Comparison of ENCODE assay signal across 1 cellular context in the genomic region with DNA sequence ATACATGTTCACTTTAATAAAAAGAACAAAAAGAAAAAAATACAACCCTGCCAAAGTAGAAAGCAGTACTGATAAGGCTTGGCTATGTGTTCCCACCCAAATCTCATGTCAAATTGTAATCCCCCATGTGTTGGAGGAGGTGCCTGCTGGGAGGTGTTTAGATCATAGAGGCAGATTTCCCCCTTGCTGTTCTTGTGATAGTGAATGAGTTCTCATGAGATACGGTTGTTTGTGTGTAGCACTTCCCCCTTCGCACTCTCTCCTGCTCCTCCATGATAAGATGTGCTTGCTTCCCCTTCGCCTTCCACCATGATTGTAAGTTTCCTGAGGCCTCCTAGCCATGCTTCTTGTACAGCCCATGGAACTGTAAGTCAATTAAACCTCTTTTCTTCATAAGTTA.
TF ChIP-seq lines count a peak whose summit lies in the region.

No MANE protein-coding gene starts in this region.

TF ChIP-seq in K562, 482 proteins besides CTCF, POLR2A, EP300 and RAD21 (continued from another document):
- TF ChIP-seq, protein P1, sequence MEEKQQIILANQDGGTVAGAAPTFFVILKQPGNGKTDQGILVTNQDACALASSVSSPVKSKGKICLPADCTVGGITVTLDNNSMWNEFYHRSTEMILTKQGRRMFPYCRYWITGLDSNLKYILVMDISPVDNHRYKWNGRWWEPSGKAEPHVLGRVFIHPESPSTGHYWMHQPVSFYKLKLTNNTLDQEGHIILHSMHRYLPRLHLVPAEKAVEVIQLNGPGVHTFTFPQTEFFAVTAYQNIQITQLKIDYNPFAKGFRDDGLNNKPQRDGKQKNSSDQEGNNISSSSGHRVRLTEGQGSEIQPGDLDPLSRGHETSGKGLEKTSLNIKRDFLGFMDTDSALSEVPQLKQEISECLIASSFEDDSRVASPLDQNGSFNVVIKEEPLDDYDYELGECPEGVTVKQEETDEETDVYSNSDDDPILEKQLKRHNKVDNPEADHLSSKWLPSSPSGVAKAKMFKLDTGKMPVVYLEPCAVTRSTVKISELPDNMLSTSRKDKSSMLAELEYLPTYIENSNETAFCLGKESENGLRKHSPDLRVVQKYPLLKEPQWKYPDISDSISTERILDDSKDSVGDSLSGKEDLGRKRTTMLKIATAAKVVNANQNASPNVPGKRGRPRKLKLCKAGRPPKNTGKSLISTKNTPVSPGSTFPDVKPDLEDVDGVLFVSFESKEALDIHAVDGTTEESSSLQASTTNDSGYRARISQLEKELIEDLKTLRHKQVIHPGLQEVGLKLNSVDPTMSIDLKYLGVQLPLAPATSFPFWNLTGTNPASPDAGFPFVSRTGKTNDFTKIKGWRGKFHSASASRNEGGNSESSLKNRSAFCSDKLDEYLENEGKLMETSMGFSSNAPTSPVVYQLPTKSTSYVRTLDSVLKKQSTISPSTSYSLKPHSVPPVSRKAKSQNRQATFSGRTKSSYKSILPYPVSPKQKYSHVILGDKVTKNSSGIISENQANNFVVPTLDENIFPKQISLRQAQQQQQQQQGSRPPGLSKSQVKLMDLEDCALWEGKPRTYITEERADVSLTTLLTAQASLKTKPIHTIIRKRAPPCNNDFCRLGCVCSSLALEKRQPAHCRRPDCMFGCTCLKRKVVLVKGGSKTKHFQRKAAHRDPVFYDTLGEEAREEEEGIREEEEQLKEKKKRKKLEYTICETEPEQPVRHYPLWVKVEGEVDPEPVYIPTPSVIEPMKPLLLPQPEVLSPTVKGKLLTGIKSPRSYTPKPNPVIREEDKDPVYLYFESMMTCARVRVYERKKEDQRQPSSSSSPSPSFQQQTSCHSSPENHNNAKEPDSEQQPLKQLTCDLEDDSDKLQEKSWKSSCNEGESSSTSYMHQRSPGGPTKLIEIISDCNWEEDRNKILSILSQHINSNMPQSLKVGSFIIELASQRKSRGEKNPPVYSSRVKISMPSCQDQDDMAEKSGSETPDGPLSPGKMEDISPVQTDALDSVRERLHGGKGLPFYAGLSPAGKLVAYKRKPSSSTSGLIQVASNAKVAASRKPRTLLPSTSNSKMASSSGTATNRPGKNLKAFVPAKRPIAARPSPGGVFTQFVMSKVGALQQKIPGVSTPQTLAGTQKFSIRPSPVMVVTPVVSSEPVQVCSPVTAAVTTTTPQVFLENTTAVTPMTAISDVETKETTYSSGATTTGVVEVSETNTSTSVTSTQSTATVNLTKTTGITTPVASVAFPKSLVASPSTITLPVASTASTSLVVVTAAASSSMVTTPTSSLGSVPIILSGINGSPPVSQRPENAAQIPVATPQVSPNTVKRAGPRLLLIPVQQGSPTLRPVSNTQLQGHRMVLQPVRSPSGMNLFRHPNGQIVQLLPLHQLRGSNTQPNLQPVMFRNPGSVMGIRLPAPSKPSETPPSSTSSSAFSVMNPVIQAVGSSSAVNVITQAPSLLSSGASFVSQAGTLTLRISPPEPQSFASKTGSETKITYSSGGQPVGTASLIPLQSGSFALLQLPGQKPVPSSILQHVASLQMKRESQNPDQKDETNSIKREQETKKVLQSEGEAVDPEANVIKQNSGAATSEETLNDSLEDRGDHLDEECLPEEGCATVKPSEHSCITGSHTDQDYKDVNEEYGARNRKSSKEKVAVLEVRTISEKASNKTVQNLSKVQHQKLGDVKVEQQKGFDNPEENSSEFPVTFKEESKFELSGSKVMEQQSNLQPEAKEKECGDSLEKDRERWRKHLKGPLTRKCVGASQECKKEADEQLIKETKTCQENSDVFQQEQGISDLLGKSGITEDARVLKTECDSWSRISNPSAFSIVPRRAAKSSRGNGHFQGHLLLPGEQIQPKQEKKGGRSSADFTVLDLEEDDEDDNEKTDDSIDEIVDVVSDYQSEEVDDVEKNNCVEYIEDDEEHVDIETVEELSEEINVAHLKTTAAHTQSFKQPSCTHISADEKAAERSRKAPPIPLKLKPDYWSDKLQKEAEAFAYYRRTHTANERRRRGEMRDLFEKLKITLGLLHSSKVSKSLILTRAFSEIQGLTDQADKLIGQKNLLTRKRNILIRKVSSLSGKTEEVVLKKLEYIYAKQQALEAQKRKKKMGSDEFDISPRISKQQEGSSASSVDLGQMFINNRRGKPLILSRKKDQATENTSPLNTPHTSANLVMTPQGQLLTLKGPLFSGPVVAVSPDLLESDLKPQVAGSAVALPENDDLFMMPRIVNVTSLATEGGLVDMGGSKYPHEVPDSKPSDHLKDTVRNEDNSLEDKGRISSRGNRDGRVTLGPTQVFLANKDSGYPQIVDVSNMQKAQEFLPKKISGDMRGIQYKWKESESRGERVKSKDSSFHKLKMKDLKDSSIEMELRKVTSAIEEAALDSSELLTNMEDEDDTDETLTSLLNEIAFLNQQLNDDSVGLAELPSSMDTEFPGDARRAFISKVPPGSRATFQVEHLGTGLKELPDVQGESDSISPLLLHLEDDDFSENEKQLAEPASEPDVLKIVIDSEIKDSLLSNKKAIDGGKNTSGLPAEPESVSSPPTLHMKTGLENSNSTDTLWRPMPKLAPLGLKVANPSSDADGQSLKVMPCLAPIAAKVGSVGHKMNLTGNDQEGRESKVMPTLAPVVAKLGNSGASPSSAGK (IDR thresholded peaks at IDR 0.05): no peak
- TF ChIP-seq, protein P2, sequence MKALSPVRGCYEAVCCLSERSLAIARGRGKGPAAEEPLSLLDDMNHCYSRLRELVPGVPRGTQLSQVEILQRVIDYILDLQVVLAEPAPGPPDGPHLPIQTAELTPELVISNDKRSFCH (CRISPR knock-in tag; IDR thresholded peaks at IDR 0.05): no peak
- TF ChIP-seq, protein P2 (tag; IDR thresholded peaks at IDR 0.05): no peak
- TF ChIP-seq NFIC (IDR thresholded peaks at IDR 0.05) (peak; percentile 67), KLF1 (tag; IDR thresholded peaks at IDR 0.05) (no peak), TRIM24 (IDR thresholded peaks at IDR 0.05) (peak; percentile 97 to 98), STAT5A (IDR thresholded peaks at IDR 0.05; ENCODE audit: borderline replicate concordance, low read length) (0 out of 2 replicates have a peak, but pooled peaks have one; percentile 20), HNRNPUL1 (IDR thresholded peaks at IDR 0.05; ENCODE audit: low read length) (no peak), POLR2H (tag; IDR thresholded peaks at IDR 0.05; ENCODE audit: low read depth) (no peak), CBX8 (IDR thresholded peaks at IDR 0.05; ENCODE audit: borderline replicate concordance, extremely low read depth, low read depth, low read length, poor library complexity, severe bottlenecking) (no peak), TEAD4 (IDR thresholded peaks at IDR 0.05; ENCODE audit: low read length) (peak; percentile 53), TEAD4 (CRISPR knock-in tag; IDR thresholded peaks at IDR 0.05; ENCODE audit: borderline replicate concordance) (no peak), TCF3 (CRISPR knock-in tag; IDR thresholded peaks at IDR 0.05) (peak; percentile 85), CC2D1A (IDR thresholded peaks at IDR 0.05) (peak; percentile 94), MTA2 (IDR thresholded peaks at IDR 0.05; ENCODE audit: low read depth) (peak; percentile 56), CBX3 (IDR thresholded peaks at IDR 0.05; ENCODE audit: borderline replicate concordance in 1 of 2, low read length in 2 of 2) (peak in 1 of 2 experiments; percentile 56; a peak in 1 of 3 replicates), CBFA2T2 (conservative IDR thresholded peaks at IDR 0.05) (peak; percentile 91), EHMT2 (IDR thresholded peaks at IDR 0.05) (peak; percentile 36; the same call in 1 of the 2 replicates), ARID1B (IDR thresholded peaks at IDR 0.05) (peak; percentile 83), OTX1 (CRISPR knock-in tag; IDR thresholded peaks at IDR 0.05) (no peak), CEBPB (tag; IDR thresholded peaks at IDR 0.05) (no peak), SOX6 (IDR thresholded peaks at IDR 0.05) (peak; percentile 47; the same call in 1 of the 2 replicates), ZNF384 (IDR thresholded peaks at IDR 0.05; ENCODE audit: low read depth, low read length) (no peak), DPF2 (IDR thresholded peaks at IDR 0.05) (peak; percentile 67), ARNT (IDR thresholded peaks at IDR 0.05) (0 out of 4 replicates have a peak, but pooled peaks of 1 of the 2 experiments have one; percentile 62), SMARCA4 (IDR thresholded peaks at IDR 0.05) (peak; percentile 60), SUPT5H (IDR thresholded peaks at IDR 0.05) (peak; percentile 20; the same call in 1 of the 2 replicates), CBFA2T3 (IDR thresholded peaks at IDR 0.05) (peak; percentile 94), TAL1 (IDR thresholded peaks at IDR 0.05) (peak; percentile 79), CTBP1 (IDR thresholded peaks at IDR 0.05; ENCODE audit: borderline replicate concordance) (0 out of 2 replicates have a peak, but pooled peaks have one; percentile 11), NCOR1 (IDR thresholded peaks at IDR 0.05) (peak; percentile 74), ZNF175 (CRISPR knock-in tag; IDR thresholded peaks at IDR 0.05; ENCODE audit: low read depth) (no peak), GATA2 (CRISPR knock-in tag; IDR thresholded peaks at IDR 0.05) (peak; percentile 66), RFX7 (CRISPR knock-in tag; IDR thresholded peaks at IDR 0.05) (no peak), ZNF766 (CRISPR knock-in tag; conservative IDR thresholded peaks at IDR 0.05) (0 out of 2 replicates have a peak, but pooled peaks have one; percentile 38), ZNF316 (IDR thresholded peaks at IDR 0.05) (peak; percentile 57)
- TF ChIP-seq, protein P3, sequence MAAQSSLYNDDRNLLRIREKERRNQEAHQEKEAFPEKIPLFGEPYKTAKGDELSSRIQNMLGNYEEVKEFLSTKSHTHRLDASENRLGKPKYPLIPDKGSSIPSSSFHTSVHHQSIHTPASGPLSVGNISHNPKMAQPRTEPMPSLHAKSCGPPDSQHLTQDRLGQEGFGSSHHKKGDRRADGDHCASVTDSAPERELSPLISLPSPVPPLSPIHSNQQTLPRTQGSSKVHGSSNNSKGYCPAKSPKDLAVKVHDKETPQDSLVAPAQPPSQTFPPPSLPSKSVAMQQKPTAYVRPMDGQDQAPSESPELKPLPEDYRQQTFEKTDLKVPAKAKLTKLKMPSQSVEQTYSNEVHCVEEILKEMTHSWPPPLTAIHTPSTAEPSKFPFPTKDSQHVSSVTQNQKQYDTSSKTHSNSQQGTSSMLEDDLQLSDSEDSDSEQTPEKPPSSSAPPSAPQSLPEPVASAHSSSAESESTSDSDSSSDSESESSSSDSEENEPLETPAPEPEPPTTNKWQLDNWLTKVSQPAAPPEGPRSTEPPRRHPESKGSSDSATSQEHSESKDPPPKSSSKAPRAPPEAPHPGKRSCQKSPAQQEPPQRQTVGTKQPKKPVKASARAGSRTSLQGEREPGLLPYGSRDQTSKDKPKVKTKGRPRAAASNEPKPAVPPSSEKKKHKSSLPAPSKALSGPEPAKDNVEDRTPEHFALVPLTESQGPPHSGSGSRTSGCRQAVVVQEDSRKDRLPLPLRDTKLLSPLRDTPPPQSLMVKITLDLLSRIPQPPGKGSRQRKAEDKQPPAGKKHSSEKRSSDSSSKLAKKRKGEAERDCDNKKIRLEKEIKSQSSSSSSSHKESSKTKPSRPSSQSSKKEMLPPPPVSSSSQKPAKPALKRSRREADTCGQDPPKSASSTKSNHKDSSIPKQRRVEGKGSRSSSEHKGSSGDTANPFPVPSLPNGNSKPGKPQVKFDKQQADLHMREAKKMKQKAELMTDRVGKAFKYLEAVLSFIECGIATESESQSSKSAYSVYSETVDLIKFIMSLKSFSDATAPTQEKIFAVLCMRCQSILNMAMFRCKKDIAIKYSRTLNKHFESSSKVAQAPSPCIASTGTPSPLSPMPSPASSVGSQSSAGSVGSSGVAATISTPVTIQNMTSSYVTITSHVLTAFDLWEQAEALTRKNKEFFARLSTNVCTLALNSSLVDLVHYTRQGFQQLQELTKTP (IDR thresholded peaks at IDR 0.05; ENCODE audit: low read depth in 1 of 2, partially characterized antibody in 2 of 2): peak in 1 of 2 experiments; percentile 19
- TF ChIP-seq, protein P4, sequence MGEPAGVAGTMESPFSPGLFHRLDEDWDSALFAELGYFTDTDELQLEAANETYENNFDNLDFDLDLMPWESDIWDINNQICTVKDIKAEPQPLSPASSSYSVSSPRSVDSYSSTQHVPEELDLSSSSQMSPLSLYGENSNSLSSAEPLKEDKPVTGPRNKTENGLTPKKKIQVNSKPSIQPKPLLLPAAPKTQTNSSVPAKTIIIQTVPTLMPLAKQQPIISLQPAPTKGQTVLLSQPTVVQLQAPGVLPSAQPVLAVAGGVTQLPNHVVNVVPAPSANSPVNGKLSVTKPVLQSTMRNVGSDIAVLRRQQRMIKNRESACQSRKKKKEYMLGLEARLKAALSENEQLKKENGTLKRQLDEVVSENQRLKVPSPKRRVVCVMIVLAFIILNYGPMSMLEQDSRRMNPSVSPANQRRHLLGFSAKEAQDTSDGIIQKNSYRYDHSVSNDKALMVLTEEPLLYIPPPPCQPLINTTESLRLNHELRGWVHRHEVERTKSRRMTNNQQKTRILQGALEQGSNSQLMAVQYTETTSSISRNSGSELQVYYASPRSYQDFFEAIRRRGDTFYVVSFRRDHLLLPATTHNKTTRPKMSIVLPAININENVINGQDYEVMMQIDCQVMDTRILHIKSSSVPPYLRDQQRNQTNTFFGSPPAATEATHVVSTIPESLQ (CRISPR knock-in tag; IDR thresholded peaks at IDR 0.05): no peak
